ENCODE assay signal across 24 cellular contexts in genomic region chr4:26201119-26201518, GRCh38.
DNase-seq lines count a peak whose midpoint lies in the region; ATAC-seq, FAIRE-seq and TF ChIP-seq lines count a peak whose summit lies in the region.
"Had no signal": no experiment of that assay in that cellular context is flagged by ENCODE, and none has a peak within 500 bp of the region (broad histone marks: within the 10 kb centered on the region; RNA-seq: fewer than 3 reads in every experiment).

No MANE protein-coding gene starts in this region.

- CTCF ChIA-PET in activated naive CD4-positive, alpha-beta T cell treated with anti-CD3 and anti-CD28 coated beads for 36 hours (lab: Charles Lee) = interaction anchor here (0.6 to 1.4 kb wide), 3 partner anchors 42 to 129 kb away, joined by 3 to 5 read pairs (median 4); no protein-coding TSS in a partner anchor

- H3K4me1 ChIP-seq in adipocyte (ENCODE audit: control insufficient read depth, insufficient read depth, low read length) = peaks cover 22% of the 10 kb centered on the region

- H3K9me3 ChIP-seq in adipocyte (ENCODE audit: control insufficient read depth, low read length) = no peaks in the 10 kb centered on the region
- H3K9me3 ChIP-seq: sigmoid colon had no signal

- DNase-seq in natural killer cell treated with Interleukin-12 subunit alpha and Interleukin-12 subunit beta and Interleukin-15 and Interleukin-18, amount 100 ng/mL, for 72 hours (ENCODE audit: low spot score) = no peak
- DNase-seq in natural killer cell = no peak
- peak; percentile 56 for DNase-seq in MV-4-11 (lab: John Stamatoyannopoulos, UW)
- DNase-seq in adipocyte (ENCODE audit: low read depth) = peak; percentile 58
- no peak for DNase-seq in activated naive CD4-positive, alpha-beta T cell treated with anti-CD3 and anti-CD28 coated beads for 36 hours
- DNase-seq in frontal cortex (ENCODE audit: low spot score in 2 of 2) = no peak
- DNase-seq in GM10266 (ENCODE audit: extremely low spot score) = no peak
- DNase-seq: activated B cell treated with CpG ODN at 0.5 μM for 24 hours; activated CD4-positive, alpha-beta memory T cell treated with anti-CD3 and anti-CD28 coated beads for 36 hours; activated gamma-delta T cell; anterior cingulate cortex; foreskin melanocyte; hippocampal formation; NCI-H1417; NCI-H510A treated with DMSO at 0.1 percent for 48 hours; sigmoid colon had no signal

- no peak overlapping the region for H3K9ac ChIP-seq in adipocyte (ENCODE audit: low read length)

- H3K36me3 ChIP-seq in adipocyte (ENCODE audit: control insufficient read depth, insufficient read depth, low read length, severe bottlenecking) = no peaks in the 10 kb centered on the region
- H3K36me3 ChIP-seq: sigmoid colon had no signal

- peak overlapping the region; percentile 9 for H3K4me3 Mint-ChIP-seq in natural killer cell treated with Interleukin-12 subunit alpha and Interleukin-12 subunit beta and Interleukin-15 and Interleukin-18, amount 100 ng/mL, for 72 hours
- no peak overlapping the region for H3K4me3 Mint-ChIP-seq in natural killer cell
- no peak overlapping the region for H3K4me3 Mint-ChIP-seq in activated naive CD4-positive, alpha-beta T cell treated with anti-CD3 and anti-CD28 coated beads for 36 hours
- H3K4me3 Mint-ChIP-seq: activated B cell treated with CpG ODN at 0.5 μM for 24 hours; activated CD4-positive, alpha-beta memory T cell treated with anti-CD3 and anti-CD28 coated beads for 36 hours; CD14-positive monocyte; neural crest cell; T-helper 2 cell treated with Interferon-gamma antibody and Interleukin-4, amounts not matched to agents 5 μg/mL and 100 μg/mL, for 36 hours; type B pancreatic cell had no signal

- H3K27me3 ChIP-seq in adipocyte (replicated peaks; ENCODE audit: control insufficient read depth, insufficient read depth, low read length) = no peaks in the 10 kb centered on the region
- H3K27me3 ChIP-seq: sigmoid colon had no signal

- H3K27ac Mint-ChIP-seq in natural killer cell treated with Interleukin-12 subunit alpha and Interleukin-12 subunit beta and Interleukin-15 and Interleukin-18, amount 100 ng/mL, for 72 hours = peak overlapping the region; percentile 89 to 100
- no peak overlapping the region for H3K27ac Mint-ChIP-seq in natural killer cell
- no peak overlapping the region for H3K27ac Mint-ChIP-seq in activated naive CD4-positive, alpha-beta T cell treated with anti-CD3 and anti-CD28 coated beads for 36 hours
- H3K27ac Mint-ChIP-seq: activated B cell treated with CpG ODN at 0.5 μM for 24 hours; activated CD4-positive, alpha-beta memory T cell treated with anti-CD3 and anti-CD28 coated beads for 36 hours; T-helper 2 cell treated with Interferon-gamma antibody and Interleukin-4, amounts not matched to agents 5 μg/mL and 100 μg/mL, for 36 hours; type B pancreatic cell had no signal

- H3K4me3 ChIP-seq in adipocyte (ENCODE audit: low read length) = no peak overlapping the region
- H3K4me3 ChIP-seq: sigmoid colon had no signal

- intact Hi-C loops in natural killer cell (cut with micrococcal nuclease) = no loop called here
- intact Hi-C loops in activated naive CD4-positive, alpha-beta T cell treated with anti-CD3 and anti-CD28 coated beads for 36 hours (cut with micrococcal nuclease) = no loop called here

- no peak for ATAC-seq in natural killer cell treated with Interleukin-12 subunit alpha and Interleukin-12 subunit beta and Interleukin-15 and Interleukin-18, amount 100 ng/mL, for 72 hours
- ATAC-seq in natural killer cell (no peak), GM18502 (IDR thresholded peaks at IDR 0.05; ENCODE audit: poor library complexity, unreplicated experiment) (no peak)

- peaks cover 10% of the 10 kb centered on the region for H3K9me3 Mint-ChIP-seq in natural killer cell treated with Interleukin-12 subunit alpha and Interleukin-12 subunit beta and Interleukin-15 and Interleukin-18, amount 100 ng/mL, for 72 hours
- no peaks in the 10 kb centered on the region for H3K9me3 Mint-ChIP-seq in natural killer cell
- no peaks in the 10 kb centered on the region for H3K9me3 Mint-ChIP-seq in activated naive CD4-positive, alpha-beta T cell treated with anti-CD3 and anti-CD28 coated beads for 36 hours
- H3K9me3 Mint-ChIP-seq: activated B cell treated with CpG ODN at 0.5 μM for 24 hours; activated CD4-positive, alpha-beta memory T cell treated with anti-CD3 and anti-CD28 coated beads for 36 hours; neural crest cell; type B pancreatic cell had no signal

- H3K27me3 Mint-ChIP-seq in natural killer cell treated with Interleukin-12 subunit alpha and Interleukin-12 subunit beta and Interleukin-15 and Interleukin-18, amount 100 ng/mL, for 72 hours = no peaks in the 10 kb centered on the region
- H3K27me3 Mint-ChIP-seq in natural killer cell (ENCODE audit: low read depth in 2 of 2) = no peaks in the 10 kb centered on the region
- H3K27me3 Mint-ChIP-seq in activated naive CD4-positive, alpha-beta T cell treated with anti-CD3 and anti-CD28 coated beads for 36 hours (ENCODE audit: low read depth) = peaks cover 1% of the 10 kb centered on the region

- FAIRE-seq in frontal cortex (lab: Jason Lieb, UNC) = no peak
- FAIRE-seq: A204.1, islet of Langerhans, RCC 7860 had no signal

- H3K4me1 Mint-ChIP-seq in natural killer cell treated with Interleukin-12 subunit alpha and Interleukin-12 subunit beta and Interleukin-15 and Interleukin-18, amount 100 ng/mL, for 72 hours (ENCODE audit: low read depth in 2 of 2) = peaks cover 69 to 70% of the 10 kb centered on the region in 2 donors
- H3K4me1 Mint-ChIP-seq in natural killer cell = peaks cover 39 to 48% of the 10 kb centered on the region in 2 donors
- peaks cover 53% of the 10 kb centered on the region for H3K4me1 Mint-ChIP-seq in activated naive CD4-positive, alpha-beta T cell treated with anti-CD3 and anti-CD28 coated beads for 36 hours (ENCODE audit: low read depth)
- H3K4me1 Mint-ChIP-seq: neural crest cell had no signal

- TF ChIP-seq CTCF in natural killer cell (IDR thresholded peaks at IDR 0.05) = no peak
- TF ChIP-seq CTCF in GM10266 (IDR thresholded peaks at IDR 0.05; ENCODE audit: control insufficient read depth, insufficient read depth, low read depth, missing control alignments) = no peak

- peaks cover 16% of the 10 kb centered on the region for H3K36me3 Mint-ChIP-seq in natural killer cell treated with Interleukin-12 subunit alpha and Interleukin-12 subunit beta and Interleukin-15 and Interleukin-18, amount 100 ng/mL, for 72 hours
- H3K36me3 Mint-ChIP-seq in natural killer cell = no peaks in the 10 kb centered on the region
- H3K36me3 Mint-ChIP-seq in activated naive CD4-positive, alpha-beta T cell treated with anti-CD3 and anti-CD28 coated beads for 36 hours (ENCODE audit: low read depth) = no peaks in the 10 kb centered on the region
- H3K36me3 Mint-ChIP-seq: activated CD4-positive, alpha-beta memory T cell treated with anti-CD3 and anti-CD28 coated beads for 36 hours; CD14-positive monocyte; type B pancreatic cell had no signal

Comparison
In these comparisons a context has a peak if more than half of its experiments do, and no peak if none do; other contexts are left out.
1. H3K27ac Mint-ChIP-seq: peak in natural killer cell treated with Interleukin-12 subunit alpha and Interleukin-12 subunit beta and Interleukin-15 and Interleukin-18, amount 100 ng/mL, for 72 hours (2 of 2); none in natural killer cell (0 of 2) and activated naive CD4-positive, alpha-beta T cell treated with anti-CD3 and anti-CD28 coated beads for 36 hours (single experiment).
2. DNase-seq: peak in MV-4-11 (single experiment) and adipocyte (single experiment); none in natural killer cell treated with Interleukin-12 subunit alpha and Interleukin-12 subunit beta and Interleukin-15 and Interleukin-18, amount 100 ng/mL, for 72 hours (single experiment), natural killer cell (single experiment), activated naive CD4-positive, alpha-beta T cell treated with anti-CD3 and anti-CD28 coated beads for 36 hours (single experiment), frontal cortex (0 of 2) and GM10266 (single experiment).